In genomic region chr13:72508392-72508791, GRCh38 we compare ENCODE assay signal across 19 cellular contexts.
DNase-seq lines count a peak whose midpoint lies in the region; ATAC-seq, FAIRE-seq and TF ChIP-seq lines count a peak whose summit lies in the region.
"Had no signal": no experiment of that assay in that cellular context is flagged by ENCODE, and none has a peak within 500 bp of the region (broad histone marks: within the 10 kb centered on the region; RNA-seq: fewer than 3 reads in every experiment).

No MANE protein-coding gene starts in this region.

- in situ Hi-C loops in HepG2 (cut with HindIII; ENCODE audit: extremely low pct_ligation_motif_present, low pct_unique_long_range_greater_than_20kb) = no loop called here

- H3K27me3 Mint-ChIP-seq in activated naive CD8-positive, alpha-beta T cell treated with anti-CD3 and anti-CD28 coated beads, Interleukin-2, amount 50 U/mL, for 24 hours = no peaks in the 10 kb centered on the region

- no TSS peak for BruUV-seq in HepG2 (replicated peaks; lab: Mats Ljungman, UMichigan)

- no peaks in the 10 kb centered on the region for H3K9me3 Mint-ChIP-seq in activated naive CD8-positive, alpha-beta T cell treated with anti-CD3 and anti-CD28 coated beads, Interleukin-2, amount 50 U/mL, for 24 hours
- H3K9me3 Mint-ChIP-seq: GM23338 had no signal

- H3K27ac Mint-ChIP-seq in activated naive CD8-positive, alpha-beta T cell treated with anti-CD3 and anti-CD28 coated beads, Interleukin-2, amount 50 U/mL, for 24 hours = no peak overlapping the region
- H3K27ac Mint-ChIP-seq: CD14-positive monocyte, GM23338 had no signal

- H3K27me3 ChIP-seq in liver (ENCODE audit: control insufficient read depth in 4 of 4, insufficient read depth in 4 of 4, low read length in 3 of 4) (no peaks in the 10 kb centered on the region), HepG2 (ENCODE audit: control insufficient read depth in 1 of 2, insufficient read depth in 2 of 2, low read length in 2 of 2) (no peaks in the 10 kb centered on the region), SK-N-SH (ENCODE audit: insufficient read depth) (no peaks in the 10 kb centered on the region), adrenal gland (no peaks in the 10 kb centered on the region)

- peaks cover 24% of the 10 kb centered on the region for H3F3A ChIP-seq in SK-N-SH (replicated peaks; ENCODE audit: insufficient read depth)

- TF ChIP-seq RAD21 in liver (IDR thresholded peaks at IDR 0.05) = no peak
- no peak for TF ChIP-seq RAD21 in HepG2 (CRISPR knock-in tag; IDR thresholded peaks at IDR 0.05)
- TF ChIP-seq RAD21 in SK-N-SH (IDR thresholded peaks at IDR 0.05; ENCODE audit: low read length) = 0 out of 2 replicates have a peak, but pooled peaks have one; percentile 13

- no peak for ATAC-seq in HepG2
- no peak for ATAC-seq in activated naive CD8-positive, alpha-beta T cell treated with anti-CD3 and anti-CD28 coated beads, Interleukin-2, amount 50 U/mL, for 24 hours
- ATAC-seq: A549, GM12878, GM23338 had no signal

- intact Hi-C loops in HepG2 (cut with micrococcal nuclease; ENCODE audit: unreplicated experiment) = loop anchor here (5.0 kb wide), 1 partner anchor 49 kb away; no protein-coding TSS in a partner anchor
- intact Hi-C loops in adrenal gland (cut with DNase I) = no loop called here

- TF ChIP-seq EP300 in HepG2 (IDR thresholded peaks at IDR 0.05; ENCODE audit: low read depth in 2 of 2, low read length in 2 of 2) (no peak), HepG2 (CRISPR knock-in tag; IDR thresholded peaks at IDR 0.05; ENCODE audit: borderline replicate concordance) (no peak), SK-N-SH (IDR thresholded peaks at IDR 0.05; ENCODE audit: borderline replicate concordance in 1 of 2, low read depth in 1 of 2, low read length in 1 of 2) (peak in 1 of 2 experiments; percentile 83; a peak in 1 of 4 replicates)

- POLR2A ChIA-PET in HepG2 (lab: Yijun Ruan, JAX) = no interaction called here
- POLR2A ChIA-PET in SK-N-SH (lab: Yijun Ruan, JAX) = no interaction called here

- TF ChIP-seq CTCF in liver (IDR thresholded peaks at IDR 0.05; ENCODE audit: low read depth, low read length, missing input control) (no peak), HepG2 (CRISPR knock-in tag; IDR thresholded peaks at IDR 0.05) (no peak), SK-N-SH (IDR thresholded peaks at IDR 0.05) (no peak), adrenal gland (IDR thresholded peaks at IDR 0.05) (no peak)

- H3K36me3 ChIP-seq in liver (ENCODE audit: control insufficient read depth in 4 of 4, insufficient read depth in 3 of 4, low read depth in 1 of 4, low read length in 3 of 4) (no peaks in the 10 kb centered on the region), HepG2 (replicated peaks in 1 of 2; ENCODE audit: control insufficient read depth in 1 of 2, insufficient read depth in 2 of 2, low read length in 2 of 2) (no peaks in the 10 kb centered on the region), SK-N-SH (replicated peaks in 1 of 2; ENCODE audit: control insufficient read depth in 1 of 2, insufficient read depth in 2 of 2, low read length in 1 of 2) (no peaks in the 10 kb centered on the region), adrenal gland (replicated peaks in 1 of 2) (no peaks in the 10 kb centered on the region)

- H3K79me2 ChIP-seq in HepG2 (ENCODE audit: insufficient read depth, low read length) (no peaks in the 10 kb centered on the region), SK-N-SH (ENCODE audit: insufficient read depth) (no peaks in the 10 kb centered on the region)

- 87% methylated on average over 7 of the region's 7 CpGs for WGBS in liver
- WGBS in HepG2 (ENCODE audit: low lambda C conversion rate) = 40% methylated on average over 7 of the region's 7 CpGs
- WGBS in SK-N-SH (ENCODE audit: low lambda C conversion rate) = 12% methylated on average over 7 of the region's 7 CpGs
- 78 to 92% (median 88%) methylated on average over 7 of the region's 7 CpGs for WGBS in adrenal gland, 4 donors

- DNase-seq in HepG2 (ENCODE audit: low spot score) (no peak), SK-N-SH (no peak), left kidney (ENCODE audit: low read depth, low spot score) (peak; percentile 26), H4 (ENCODE audit: low spot score) (no peak), adrenal gland (no peak), kidney glomerular epithelial cell (lab: John Stamatoyannopoulos, UW) (no peak)
- DNase-seq in activated naive CD8-positive, alpha-beta T cell treated with anti-CD3 and anti-CD28 coated beads, Interleukin-2, amount 50 U/mL, for 24 hours = no peak
- DNase-seq: COR-L47, DMS53, NCI-H2081, NCI-H526 had no signal

- H3K27ac ChIP-seq in liver (ENCODE audit: low read depth in 1 of 2, low read length in 2 of 2) = no peak overlapping the region
- no peak overlapping the region for H3K27ac ChIP-seq in HepG2 (ENCODE audit: extremely low read length, insufficient read depth, low read length)
- no peak overlapping the region; a peak in 2 of 4 replicates for H3K27ac ChIP-seq in SK-N-SH (ENCODE audit: low read depth in 2 of 2, low read length in 1 of 2)
- H3K27ac ChIP-seq in adrenal gland = no peak overlapping the region
- H3K27ac ChIP-seq: A549, KMS-11 had no signal

- H3K4me2 ChIP-seq in HepG2 (ENCODE audit: low read depth, low read length) (no peak overlapping the region; the same call in 1 of the 2 replicates), SK-N-SH (peak overlapping the region; percentile 71)
- H3K4me2 ChIP-seq: GM23338, KMS-11 had no signal

- H3K4me3 ChIP-seq in liver (ENCODE audit: low read depth in 1 of 3, low read length in 3 of 3) = peak overlapping the region; percentile 46 to 67 (median 60)
- H3K4me3 ChIP-seq in HepG2 (replicated peaks in 1 of 3; ENCODE audit: insufficient read depth in 1 of 3, low read depth in 2 of 3, low read length in 3 of 3) = no peak overlapping the region
- H3K4me3 ChIP-seq in SK-N-SH (ENCODE audit: low read depth in 2 of 2, low read length in 1 of 2) = peak overlapping the region in 1 of 2 experiments; percentile 37; a peak in 1 of 4 replicates
- no peak overlapping the region for H3K4me3 ChIP-seq in adrenal gland
- H3K4me3 ChIP-seq: A549, GM12878, GM23338 had no signal

- H3K9ac ChIP-seq in liver (ENCODE audit: low read depth in 1 of 2, low read length in 2 of 2) = peak overlapping the region in 1 of 2 donors; percentile 42
- no peak overlapping the region for H3K9ac ChIP-seq in HepG2 (ENCODE audit: insufficient read depth, low read depth, low read length)
- H3K9ac ChIP-seq in SK-N-SH = no peak overlapping the region
- H3K9ac ChIP-seq: KMS-11 had no signal

- H3K9me2 ChIP-seq in SK-N-SH = no peaks in the 10 kb centered on the region

- peaks cover 0 to 8% (median 2%) of the 10 kb centered on the region in 4 donors for H3K4me1 ChIP-seq in liver (ENCODE audit: control insufficient read depth in 4 of 4, insufficient read depth in 4 of 4, low read length in 3 of 4)
- H3K4me1 ChIP-seq in HepG2 (ENCODE audit: insufficient read depth, low read length) = peaks cover 35% of the 10 kb centered on the region
- peaks cover 18 to 30% of the 10 kb centered on the region in 2 experiments; a peak in 3 of 4 replicates for H3K4me1 ChIP-seq in SK-N-SH (ENCODE audit: control insufficient read depth in 1 of 2, insufficient read depth in 2 of 2, low read depth in 1 of 2, low read length in 1 of 2)
- no peaks in the 10 kb centered on the region for H3K4me1 ChIP-seq in adrenal gland (replicated peaks in 1 of 2)
- H3K4me1 ChIP-seq: A549 had no signal

- H4K20me1 ChIP-seq in HepG2 (ENCODE audit: insufficient read depth, low read length) (no peaks in the 10 kb centered on the region), SK-N-SH (ENCODE audit: insufficient read depth) (no peaks in the 10 kb centered on the region)

- no peaks in the 10 kb centered on the region for H3K9me3 ChIP-seq in liver (ENCODE audit: control insufficient read depth in 4 of 4, low read length in 3 of 4)
- H3K9me3 ChIP-seq in HepG2 (ENCODE audit: low read length) = no peaks in the 10 kb centered on the region
- H3K9me3 ChIP-seq in SK-N-SH = no peaks in the 10 kb centered on the region
- no peaks in the 10 kb centered on the region for H3K9me3 ChIP-seq in adrenal gland (replicated peaks in 1 of 3)
- H3K9me3 ChIP-seq: A549 had no signal

- no peaks in the 10 kb centered on the region for H3K4me1 Mint-ChIP-seq in activated naive CD8-positive, alpha-beta T cell treated with anti-CD3 and anti-CD28 coated beads, Interleukin-2, amount 50 U/mL, for 24 hours
- H3K4me1 Mint-ChIP-seq: CD14-positive monocyte had no signal

- H3K4me3 Mint-ChIP-seq in activated naive CD8-positive, alpha-beta T cell treated with anti-CD3 and anti-CD28 coated beads, Interleukin-2, amount 50 U/mL, for 24 hours = no peak overlapping the region
- H3K4me3 Mint-ChIP-seq: CD14-positive monocyte, GM23338 had no signal

- no peaks in the 10 kb centered on the region for H3K36me3 Mint-ChIP-seq in activated naive CD8-positive, alpha-beta T cell treated with anti-CD3 and anti-CD28 coated beads, Interleukin-2, amount 50 U/mL, for 24 hours (ENCODE audit: low read depth)
- H3K36me3 Mint-ChIP-seq: CD14-positive monocyte had no signal

- CTCF ChIA-PET in HepG2 (lab: Yijun Ruan, JAX; ENCODE audit: low intra/inter-chr PET ratio, low total read pairs) = no interaction called here
- CTCF ChIA-PET in SK-N-SH (lab: Yijun Ruan, JAX) = interaction anchor here (1.2 to 1.9 kb wide), 2 partner anchors 25 to 58 kb away, joined by 3 to 4 read pairs; no protein-coding TSS in a partner anchor

- TF ChIP-seq POLR2A in HepG2 (IDR thresholded peaks at IDR 0.05; ENCODE audit: insufficient read depth in 1 of 2, low read depth in 2 of 2, low read length in 2 of 2) (no peak), adrenal gland (IDR thresholded peaks at IDR 0.05) (no peak)

- FAIRE-seq in HepG2 (lab: Jason Lieb, UNC) = no peak
- FAIRE-seq: A549, GM12878, GM18507, GM19239 had no signal

- no peak overlapping the region for H2AFZ ChIP-seq in HepG2 (ENCODE audit: low read length)
- peak overlapping the region; percentile 67; the same call in 1 of the 2 replicates for H2AFZ ChIP-seq in SK-N-SH (ENCODE audit: low read depth)
- H2AFZ ChIP-seq: GM23338 had no signal

TF ChIP-seq in liver, 16 proteins besides CTCF, POLR2A, EP300 and RAD21 (continues in another document):
- TF ChIP-seq HNF4A (conservative IDR thresholded peaks at IDR 0.05) = no peak

TF ChIP-seq in SK-N-SH, 30 proteins besides CTCF, POLR2A, EP300 and RAD21 (continues in another document):
- TF ChIP-seq, protein P1, sequence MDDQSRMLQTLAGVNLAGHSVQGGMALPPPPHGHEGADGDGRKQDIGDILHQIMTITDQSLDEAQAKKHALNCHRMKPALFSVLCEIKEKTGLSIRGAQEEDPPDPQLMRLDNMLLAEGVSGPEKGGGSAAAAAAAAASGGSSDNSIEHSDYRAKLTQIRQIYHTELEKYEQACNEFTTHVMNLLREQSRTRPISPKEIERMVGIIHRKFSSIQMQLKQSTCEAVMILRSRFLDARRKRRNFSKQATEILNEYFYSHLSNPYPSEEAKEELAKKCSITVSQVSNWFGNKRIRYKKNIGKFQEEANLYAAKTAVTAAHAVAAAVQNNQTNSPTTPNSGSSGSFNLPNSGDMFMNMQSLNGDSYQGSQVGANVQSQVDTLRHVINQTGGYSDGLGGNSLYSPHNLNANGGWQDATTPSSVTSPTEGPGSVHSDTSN (IDR thresholded peaks at IDR 0.05) = peak; percentile 73
- TF ChIP-seq TCF12 (IDR thresholded peaks at IDR 0.05) = peak; percentile 10; the same call in 1 of the 2 replicates
- peak; percentile 58; the same call in 1 of the 2 replicates for TF ChIP-seq RCOR1 (IDR thresholded peaks at IDR 0.05; ENCODE audit: low read length)
- TF ChIP-seq TEAD4 (IDR thresholded peaks at IDR 0.05; ENCODE audit: borderline replicate concordance, insufficient read depth) = peak; percentile 36; the same call in 1 of the 2 replicates

Comparison
In these comparisons a context has a peak if more than half of its experiments do, and no peak if none do; other contexts are left out.
1. H3K4me3 ChIP-seq: peak in liver (3 of 3); none in HepG2 (0 of 3) and adrenal gland (0 of 4).